Comparison of ENCODE assay signal across 8 cellular contexts in the genomic region with DNA sequence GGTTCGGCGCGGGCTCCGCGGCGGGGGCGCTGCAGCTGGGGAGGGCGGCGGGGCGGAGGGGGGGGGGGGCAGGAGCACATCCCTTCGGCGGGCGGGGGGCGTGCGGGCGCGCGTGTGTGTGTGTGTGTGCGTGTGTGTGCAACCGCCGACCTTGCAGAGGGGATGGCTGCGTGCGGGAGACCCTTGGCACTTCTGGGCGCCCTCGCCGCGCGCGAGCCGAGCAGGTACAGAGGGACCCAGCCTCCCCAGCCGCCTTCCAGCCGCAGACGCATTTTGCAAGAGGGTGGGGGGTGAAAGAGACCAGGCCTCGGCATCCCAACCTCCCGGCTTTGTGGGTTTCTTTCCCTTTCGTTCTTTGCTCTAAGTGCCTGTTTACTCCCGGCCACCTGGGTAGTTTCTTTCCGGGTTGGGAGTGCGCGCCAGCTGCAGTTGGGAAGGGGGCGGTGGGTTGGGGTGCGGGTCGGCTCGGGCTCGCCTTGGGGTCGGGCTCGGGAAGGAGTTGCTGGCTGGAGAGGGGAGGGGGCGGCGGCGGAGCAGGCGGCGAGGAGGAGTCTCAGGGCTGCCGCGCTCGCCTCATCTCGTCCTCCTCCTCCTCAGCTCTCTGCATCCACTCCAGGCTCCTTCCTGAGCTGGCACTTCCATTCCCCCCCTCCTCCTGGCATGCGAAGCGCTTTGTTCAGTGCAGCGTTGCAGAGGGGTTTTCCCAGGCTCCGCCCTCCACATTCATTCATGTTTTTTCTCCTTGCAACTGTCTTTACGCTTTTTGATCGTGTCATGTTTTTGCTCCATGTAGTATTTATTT. TPM values are rescaled to one million over a fixed set of nuclear protein-coding genes. Genes with fewer than 3 reads are reported as not detected.
A peak's percentile ranks its signal among the peaks of the same experiment; 100 is the strongest.
DNase-seq lines count a peak whose midpoint lies in the region; ATAC-seq and TF ChIP-seq lines count a peak whose summit lies in the region.

No MANE protein-coding gene starts in this region.

- DNase-seq in Daoy (ENCODE audit: low read depth) (peak; percentile 97), KBM-7 (peak; percentile 71), globus pallidus (ENCODE audit: low spot score) (peak; percentile 74), nucleus accumbens (lab: John Stamatoyannopoulos, UW) (peak in 53 of 56 donors; percentile 8 to 79 (median 57))
- DNase-seq in activated naive CD4-positive, alpha-beta T cell treated with anti-CD3 and anti-CD28 coated beads, Interleukin-2, amount 50 U/mL, for 16 hours, result peak; percentile 86

- peak; percentile 64 for TF ChIP-seq POLR2A in Raji (IDR thresholded peaks at IDR 0.05; ENCODE audit: insufficient read depth, low read depth, low read length)

- in situ Hi-C loops in KBM-7 (cut with MboI; ENCODE audit: low pct_unique_long_range_greater_than_20kb, low sequenced_read_pairs), result no loop called here

- no peak for ATAC-seq in HG02884 (IDR thresholded peaks at IDR 0.05; ENCODE audit: unreplicated experiment)

- peak overlapping the region; percentile 57 for H3K27ac ChIP-seq in temporal lobe (ENCODE audit: low read depth, low read length)

RNA-seq across cellular contexts. Expression of gene HIVEP1, which starts 0.7 kb away (rescaled TPM):
- total RNA-seq in Daoy (2014; rRNA removed; shearing (Covaris generic)), result 6.6 and 11.9 TPM in 2 replicates
- 19.4 TPM for total RNA-seq in temporal lobe
